In the genomic region with DNA sequence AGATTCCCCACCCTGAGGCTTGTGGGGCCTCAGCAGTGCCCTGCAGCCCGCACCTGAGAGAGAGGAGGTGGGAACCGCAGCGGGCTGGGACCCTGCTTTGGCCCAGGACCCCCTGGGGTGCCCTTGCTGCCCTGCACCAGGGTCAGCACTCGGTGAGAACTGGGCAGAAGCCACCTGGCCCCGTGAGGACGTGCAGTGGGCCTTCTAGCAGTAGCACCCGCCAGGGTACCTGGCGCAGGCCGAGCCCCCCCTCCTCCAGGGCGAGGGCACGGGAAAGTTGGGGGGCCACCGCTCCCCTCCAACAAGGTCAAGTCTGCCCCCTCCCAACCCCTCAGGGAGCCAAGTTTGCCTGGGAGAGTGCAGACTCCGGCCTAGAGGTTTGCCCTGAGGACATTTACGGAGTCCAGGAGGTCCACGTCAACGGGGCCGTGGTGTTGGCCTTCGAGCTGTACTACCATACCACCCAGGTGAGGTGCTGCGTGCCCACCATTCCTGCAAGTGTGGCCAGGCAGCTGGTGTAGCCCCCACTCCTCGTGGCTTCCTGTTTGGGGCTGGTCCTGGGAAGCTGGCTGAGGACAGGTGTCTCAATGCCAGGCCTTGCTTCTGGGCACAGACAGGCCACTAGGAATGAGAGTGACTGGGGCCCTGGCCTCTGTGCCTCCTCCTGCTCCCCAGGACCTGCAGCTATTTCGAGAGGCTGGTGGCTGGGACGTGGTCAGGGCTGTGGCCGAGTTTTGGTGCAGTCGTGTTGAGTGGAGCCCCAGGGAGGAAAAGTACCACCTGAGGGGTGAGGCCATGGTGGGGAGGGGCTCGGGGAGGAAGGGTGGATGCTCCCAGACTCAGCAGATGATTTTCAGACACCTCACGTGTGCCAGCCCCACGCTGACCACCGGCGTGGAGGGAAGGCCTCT, we compare ENCODE assay signal across 19 cellular contexts. TPM values are rescaled to one million over a fixed set of nuclear protein-coding genes. Genes with fewer than 3 reads are reported as not detected.
DNase-seq lines count a peak whose midpoint lies in the region; ATAC-seq, FAIRE-seq and TF ChIP-seq lines count a peak whose summit lies in the region.
"Had no signal": no experiment of that assay in that cellular context is flagged by ENCODE, and none has a peak within 500 bp of the region (broad histone marks: within the 10 kb centered on the region; RNA-seq: fewer than 3 reads in every experiment).

No MANE protein-coding gene starts in this region.

- H3K27me3 ChIP-seq in right lobe of liver (no peaks in the 10 kb centered on the region), HepG2 (ENCODE audit: control insufficient read depth in 1 of 2, insufficient read depth in 2 of 2, low read length in 2 of 2) (peaks cover 5 to 13% of the 10 kb centered on the region in 2 experiments), left ventricle myocardium inferior (ENCODE audit: low read depth) (peaks cover 39% of the 10 kb centered on the region), aorta (ENCODE audit: control insufficient read depth in 1 of 2, insufficient read depth in 2 of 2, low read length in 1 of 2) (no peaks in the 10 kb centered on the region)

- no peaks in the 10 kb centered on the region for H3K36me3 ChIP-seq in right lobe of liver
- 0 out of 5 replicates have a peak, but pooled peaks cover 0 to 2% of the 10 kb centered on the region in 2 experiments for H3K36me3 ChIP-seq in HepG2 (replicated peaks in 1 of 2; ENCODE audit: control insufficient read depth in 1 of 2, insufficient read depth in 2 of 2, low read length in 2 of 2)
- H3K36me3 ChIP-seq in left ventricle myocardium inferior: no peaks in the 10 kb centered on the region
- no peaks in the 10 kb centered on the region for H3K36me3 ChIP-seq in aorta (ENCODE audit: control insufficient read depth in 1 of 2, insufficient read depth in 2 of 2, low read length in 1 of 2)

- no peak overlapping the region for H3K9ac ChIP-seq in HepG2 (ENCODE audit: insufficient read depth, low read depth, low read length)

- FAIRE-seq in HepG2 (lab: Jason Lieb, UNC): no peak

- H3K4me3 ChIP-seq in right lobe of liver (no peak overlapping the region), HepG2 (replicated peaks in 1 of 3; ENCODE audit: insufficient read depth in 1 of 3, low read depth in 2 of 3, low read length in 3 of 3) (no peak overlapping the region), left ventricle myocardium inferior (no peak overlapping the region), aorta (ENCODE audit: low read length in 2 of 2) (no peak overlapping the region)
- H3K4me3 ChIP-seq: lung had no signal

- TF ChIP-seq RAD21 in HepG2 (CRISPR knock-in tag; IDR thresholded peaks at IDR 0.05): no peak

- POLR2A ChIA-PET in HepG2 (lab: Yijun Ruan, JAX) (no interaction called here), GM10248 (lab: Yijun Ruan, JAX) (no interaction called here)

- DNase-seq in right lobe of liver: peak in 2 of 3 donors; percentile 15 to 46
- no peak for DNase-seq in HepG2 (ENCODE audit: low spot score)
- peak; percentile 12 for DNase-seq in left ventricle myocardium inferior
- DNase-seq in aorta: peak; percentile 45 to 76
- no peak for DNase-seq in GM10248 (ENCODE audit: extremely low spot score)
- DNase-seq in NCI-H446 (lab: John Stamatoyannopoulos, UW): no peak
- DNase-seq: foreskin keratinocyte; GDM1; GOT3; NCI-H1436 treated with DMSO at 0.1 percent for 48 hours; NCI-H345; NK-92 treated with Interleukin-12 subunit alpha and Interleukin-12 subunit beta, amount 100 ng/mL, for 24 hours; RPMI8226; substantia nigra; SW 1271 had no signal

- TF ChIP-seq EP300 in HepG2 (IDR thresholded peaks at IDR 0.05; ENCODE audit: low read depth in 2 of 2, low read length in 2 of 2): no peak
- TF ChIP-seq EP300 in HepG2 (CRISPR knock-in tag; IDR thresholded peaks at IDR 0.05; ENCODE audit: borderline replicate concordance): no peak

- no peak for ATAC-seq in right lobe of liver
- no peak for ATAC-seq in HepG2
- ATAC-seq in aorta (ENCODE audit: low FRiP score): no peak
- ATAC-seq: foreskin keratinocyte; naive thymus-derived CD8-positive, alpha-beta T cell had no signal

- no peak for TF ChIP-seq CTCF in right lobe of liver (IDR thresholded peaks at IDR 0.05)
- TF ChIP-seq CTCF in HepG2 (CRISPR knock-in tag; IDR thresholded peaks at IDR 0.05): no peak
- TF ChIP-seq CTCF in left ventricle myocardium inferior (IDR thresholded peaks at IDR 0.05; ENCODE audit: borderline replicate concordance): no peak
- no peak for TF ChIP-seq CTCF in GM10248 (IDR thresholded peaks at IDR 0.05; ENCODE audit: control extremely low read depth, extremely low read depth, low read depth, missing control alignments)

- CTCF ChIA-PET in HepG2 (lab: Yijun Ruan, JAX; ENCODE audit: low intra/inter-chr PET ratio, low total read pairs): no interaction called here
- CTCF ChIA-PET in GM10248 (lab: Yijun Ruan, JAX): no interaction called here

- TF ChIP-seq POLR2A in right lobe of liver (IDR thresholded peaks at IDR 0.05): no peak
- no peak for TF ChIP-seq POLR2A in HepG2 (IDR thresholded peaks at IDR 0.05; ENCODE audit: insufficient read depth in 1 of 2, low read depth in 2 of 2, low read length in 2 of 2)

- no peaks in the 10 kb centered on the region for H4K20me1 ChIP-seq in HepG2 (ENCODE audit: insufficient read depth, low read length)

- no peak overlapping the region for H3K4me2 ChIP-seq in HepG2 (ENCODE audit: low read depth, low read length)

- H3K79me2 ChIP-seq in HepG2 (ENCODE audit: insufficient read depth, low read length): no peaks in the 10 kb centered on the region

- H3K27ac ChIP-seq in right lobe of liver (no peak overlapping the region), HepG2 (ENCODE audit: extremely low read length, insufficient read depth, low read length) (no peak overlapping the region), left ventricle myocardium inferior (replicated peaks) (no peak overlapping the region), aorta (ENCODE audit: low read depth in 1 of 2, low read length in 2 of 2) (no peak overlapping the region)
- H3K27ac ChIP-seq: foreskin keratinocyte, VCaP had no signal

- H3K9me3 ChIP-seq in right lobe of liver (no peaks in the 10 kb centered on the region), HepG2 (ENCODE audit: low read length) (no peaks in the 10 kb centered on the region), left ventricle myocardium inferior (replicated peaks) (no peaks in the 10 kb centered on the region), aorta (ENCODE audit: control insufficient read depth, low read length) (no peaks in the 10 kb centered on the region)

- no peak overlapping the region for H2AFZ ChIP-seq in HepG2 (ENCODE audit: low read length)

- intact Hi-C loops in right lobe of liver (cut with DNase I): loop anchor here in 1 of 2 donors (5.0 kb wide), 1 partner anchor 75 kb away; a partner anchor contains a TSS
- intact Hi-C loops in HepG2 (cut with micrococcal nuclease; ENCODE audit: unreplicated experiment): no loop called here
- intact Hi-C loops in left ventricle myocardium inferior (cut with micrococcal nuclease): no loop called here
- intact Hi-C loops in aorta (cut with DNase I): no loop called here

- H3K4me1 ChIP-seq in right lobe of liver (no peaks in the 10 kb centered on the region), HepG2 (ENCODE audit: insufficient read depth, low read length) (peaks cover 26% of the 10 kb centered on the region), left ventricle myocardium inferior (peaks cover 29% of the 10 kb centered on the region), aorta (ENCODE audit: control insufficient read depth in 1 of 2, insufficient read depth in 2 of 2, low read length in 2 of 2) (no peaks in the 10 kb centered on the region)
- H3K4me1 ChIP-seq: foreskin keratinocyte had no signal

- no TSS peak for BruUV-seq in HepG2 (replicated peaks; lab: Mats Ljungman, UMichigan)

- in situ Hi-C loops in HepG2 (cut with HindIII; ENCODE audit: extremely low pct_ligation_motif_present, low pct_unique_long_range_greater_than_20kb): no loop called here

- WGBS in right lobe of liver (ENCODE audit: insufficient coverage, low coverage, low lambda C conversion rate, missing lambda C conversion rate): no CpG with 5 or more reads among the region's 29 CpGs
- 93% methylated on average over 10 of the region's 29 CpGs for WGBS in HepG2 (ENCODE audit: low lambda C conversion rate)
- 92 to 95% methylated on average over 29 of the region's 29 CpGs for WGBS in aorta, 2 donors

RNA-seq across cellular contexts. Expression of a gene that starts 3.5 kb away (rescaled TPM):
- total RNA-seq in right lobe of liver: 100 to 1,000 TPM in 1 of 6 experiments, 10 to 100 TPM in 4, 1 to 10 TPM in 1; 7.7 to 110 (median 13.8) TPM
- total RNA-seq in HepG2 (2016; rRNA removed; fragmentation: Illumina TruSeq; extraction: Trizol): 1.5 and 5.9 TPM in 2 replicates
- total RNA-seq in HepG2 (2016; cell fraction: cytosol; rRNA removed; fragmentation: Illumina TruSeq; extraction: Trizol; ENCODE audit: low read depth): 0.51 and 0.79 TPM in 2 replicates
- 1.7 and 6.0 TPM in 2 replicates for total RNA-seq in HepG2 (2016; cell fraction: insoluble cytoplasmic fraction; rRNA removed; fragmentation: Illumina TruSeq; extraction: Trizol)
- 0.96 and 1.2 TPM in 2 replicates for total RNA-seq in HepG2 (2016; cell fraction: membrane; rRNA removed; fragmentation: Illumina TruSeq; extraction: Trizol)
- 6.6 and 7.9 TPM in 2 replicates for total RNA-seq in HepG2 (2016; cell fraction: nucleus; rRNA removed; fragmentation: Illumina TruSeq; extraction: Trizol)
- polyA plus RNA-seq in HepG2 (2011; rRNA removed): 14.8 and 17.4 TPM in 2 replicates
- polyA plus RNA-seq in HepG2 (2011; cell fraction: cytosol; rRNA removed): 2.8 and 4.0 TPM in 2 replicates
- polyA plus RNA-seq in HepG2 (2011; cell fraction: nucleus; rRNA removed): 254 and 355 TPM in 2 replicates
- polyA plus RNA-seq in HepG2 (2012): 11.4 and 16.7 TPM in 2 replicates
- polyA plus RNA-seq in HepG2 (2016; cell fraction: cytosol; fragmentation: Illumina TruSeq; extraction: Trizol; ENCODE audit: low read depth): 0.29 and 0.37 TPM in 2 replicates
- polyA plus RNA-seq in HepG2 (2016; cell fraction: insoluble cytoplasmic fraction; fragmentation: Illumina TruSeq; extraction: Trizol; ENCODE audit: low read depth): 1.6 and 2.4 TPM in 2 replicates
- 0.88 and 1.1 TPM in 2 replicates for polyA plus RNA-seq in HepG2 (2016; cell fraction: membrane; fragmentation: Illumina TruSeq; extraction: Trizol; ENCODE audit: low read depth)
- polyA plus RNA-seq in HepG2 (2016; cell fraction: nucleus; fragmentation: Illumina TruSeq; extraction: Trizol; ENCODE audit: insufficient read depth, low read depth): 30.4 and 30.9 TPM in 2 replicates
- 2.9 and 7.7 TPM in 2 replicates for polyA minus RNA-seq in HepG2 (2011; rRNA and poly(A)+ RNA removed; ENCODE audit: low replicate concordance)
- polyA minus RNA-seq in HepG2 (2011; cell fraction: cytosol; rRNA and poly(A)+ RNA removed): 1.9 and 2.7 TPM in 2 replicates
- 13.7 and 13.8 TPM in 2 replicates for polyA minus RNA-seq in HepG2 (2011; cell fraction: nucleus; rRNA and poly(A)+ RNA removed)
- total RNA-seq in left ventricle myocardium inferior: 7.2 TPM
- total RNA-seq in aorta: 10 to 100 TPM; 42.1 to 61.6 TPM
- 100 to 1,000 TPM in 1 of 2 donors, 10 to 100 TPM in 1; 23.9 to 197 TPM for polyA plus RNA-seq in aorta

RNA-seq across cellular contexts. Expression of a gene that starts 6.9 kb away (rescaled TPM):
- total RNA-seq in right lobe of liver (not detected), HepG2 (2016; rRNA removed; fragmentation: Illumina TruSeq; extraction: Trizol) (not detected in 2 replicates), left ventricle myocardium inferior (not detected), aorta (not detected)
- not detected in 2 replicates for total RNA-seq in HepG2 (2016; cell fraction: cytosol; rRNA removed; fragmentation: Illumina TruSeq; extraction: Trizol; ENCODE audit: low read depth)
- not detected in 2 replicates for total RNA-seq in HepG2 (2016; cell fraction: insoluble cytoplasmic fraction; rRNA removed; fragmentation: Illumina TruSeq; extraction: Trizol)
- not detected in 2 replicates for total RNA-seq in HepG2 (2016; cell fraction: membrane; rRNA removed; fragmentation: Illumina TruSeq; extraction: Trizol)
- total RNA-seq in HepG2 (2016; cell fraction: nucleus; rRNA removed; fragmentation: Illumina TruSeq; extraction: Trizol): not detected in 2 replicates
- polyA plus RNA-seq in HepG2 (2011; rRNA removed) (not detected in 2 replicates), aorta (not detected)
- not detected in 2 replicates for polyA plus RNA-seq in HepG2 (2011; cell fraction: cytosol; rRNA removed)
- not detected in 2 replicates for polyA plus RNA-seq in HepG2 (2011; cell fraction: nucleus; rRNA removed)
- not detected in 2 replicates for polyA plus RNA-seq in HepG2 (2012)
- polyA plus RNA-seq in HepG2 (2016; cell fraction: cytosol; fragmentation: Illumina TruSeq; extraction: Trizol; ENCODE audit: low read depth): not detected in 2 replicates
- polyA plus RNA-seq in HepG2 (2016; cell fraction: insoluble cytoplasmic fraction; fragmentation: Illumina TruSeq; extraction: Trizol; ENCODE audit: low read depth): not detected in 2 replicates
- polyA plus RNA-seq in HepG2 (2016; cell fraction: membrane; fragmentation: Illumina TruSeq; extraction: Trizol; ENCODE audit: low read depth): not detected in 2 replicates
- polyA plus RNA-seq in HepG2 (2016; cell fraction: nucleus; fragmentation: Illumina TruSeq; extraction: Trizol; ENCODE audit: insufficient read depth, low read depth): not detected in 2 replicates
- polyA minus RNA-seq in HepG2 (2011; rRNA and poly(A)+ RNA removed; ENCODE audit: low replicate concordance): not detected in 2 replicates
- polyA minus RNA-seq in HepG2 (2011; cell fraction: cytosol; rRNA and poly(A)+ RNA removed): not detected in 2 replicates
- not detected in 2 replicates for polyA minus RNA-seq in HepG2 (2011; cell fraction: nucleus; rRNA and poly(A)+ RNA removed)
- total RNA-seq: foreskin keratinocyte; LHCN-M2; lung; naive thymus-derived CD8-positive, alpha-beta T cell had no signal
- polyA plus RNA-seq: foreskin keratinocyte; lung; naive thymus-derived CD8-positive, alpha-beta T cell had no signal

RNA-seq across cellular contexts. Expression of a gene that starts 14.3 kb away (rescaled TPM):
- 1 to 10 TPM in 4 of 6 experiments, under 1 TPM in 2; 0.22 to 6.2 (median 1.6) TPM for total RNA-seq in right lobe of liver
- not detected in 2 replicates for total RNA-seq in HepG2 (2016; rRNA removed; fragmentation: Illumina TruSeq; extraction: Trizol)
- total RNA-seq in HepG2 (2016; cell fraction: cytosol; rRNA removed; fragmentation: Illumina TruSeq; extraction: Trizol; ENCODE audit: low read depth): not detected in 2 replicates
- not detected in 2 replicates for total RNA-seq in HepG2 (2016; cell fraction: insoluble cytoplasmic fraction; rRNA removed; fragmentation: Illumina TruSeq; extraction: Trizol)
- total RNA-seq in HepG2 (2016; cell fraction: membrane; rRNA removed; fragmentation: Illumina TruSeq; extraction: Trizol): not detected in 2 replicates
- not detected in 2 replicates for total RNA-seq in HepG2 (2016; cell fraction: nucleus; rRNA removed; fragmentation: Illumina TruSeq; extraction: Trizol)
- polyA plus RNA-seq in HepG2 (2011; rRNA removed): not detected in 2 replicates
- polyA plus RNA-seq in HepG2 (2011; cell fraction: cytosol; rRNA removed): not detected in 2 replicates
- polyA plus RNA-seq in HepG2 (2011; cell fraction: nucleus; rRNA removed): not detected in 2 replicates
- polyA plus RNA-seq in HepG2 (2012): not detected in 2 replicates
- not detected in 2 replicates for polyA plus RNA-seq in HepG2 (2016; cell fraction: cytosol; fragmentation: Illumina TruSeq; extraction: Trizol; ENCODE audit: low read depth)
- polyA plus RNA-seq in HepG2 (2016; cell fraction: insoluble cytoplasmic fraction; fragmentation: Illumina TruSeq; extraction: Trizol; ENCODE audit: low read depth): not detected in 2 replicates
- polyA plus RNA-seq in HepG2 (2016; cell fraction: membrane; fragmentation: Illumina TruSeq; extraction: Trizol; ENCODE audit: low read depth): not detected in 2 replicates
- polyA plus RNA-seq in HepG2 (2016; cell fraction: nucleus; fragmentation: Illumina TruSeq; extraction: Trizol; ENCODE audit: insufficient read depth, low read depth): not detected in 2 replicates
- polyA minus RNA-seq in HepG2 (2011; rRNA and poly(A)+ RNA removed; ENCODE audit: low replicate concordance): not detected in 2 replicates
- not detected in 2 replicates for polyA minus RNA-seq in HepG2 (2011; cell fraction: cytosol; rRNA and poly(A)+ RNA removed)
- not detected in 2 replicates for polyA minus RNA-seq in HepG2 (2011; cell fraction: nucleus; rRNA and poly(A)+ RNA removed)
- total RNA-seq in left ventricle myocardium inferior: not detected
- under 1 TPM; 0.66 to 0.88 TPM for total RNA-seq in aorta
- polyA plus RNA-seq in aorta: 1 to 10 TPM in 1 of 2 donors, not detected in 1; 6.1 TPM
- total RNA-seq: foreskin keratinocyte, LHCN-M2 had no signal
- polyA plus RNA-seq: foreskin keratinocyte had no signal

RNA-seq across cellular contexts. Expression of a gene that starts 15.2 kb away (rescaled TPM):
- 100 to 1,000 TPM; 157 to 624 (median 390) TPM for total RNA-seq in right lobe of liver
- 10.4 and 13.8 TPM in 2 replicates for total RNA-seq in HepG2 (2016; rRNA removed; fragmentation: Illumina TruSeq; extraction: Trizol)
- 4.6 and 5.5 TPM in 2 replicates for total RNA-seq in HepG2 (2016; cell fraction: cytosol; rRNA removed; fragmentation: Illumina TruSeq; extraction: Trizol; ENCODE audit: low read depth)
- total RNA-seq in HepG2 (2016; cell fraction: insoluble cytoplasmic fraction; rRNA removed; fragmentation: Illumina TruSeq; extraction: Trizol): 11.6 and 12.1 TPM in 2 replicates
- total RNA-seq in HepG2 (2016; cell fraction: membrane; rRNA removed; fragmentation: Illumina TruSeq; extraction: Trizol): 5.2 and 7.6 TPM in 2 replicates
- 6.0 and 9.0 TPM in 2 replicates for total RNA-seq in HepG2 (2016; cell fraction: nucleus; rRNA removed; fragmentation: Illumina TruSeq; extraction: Trizol)
- polyA plus RNA-seq in HepG2 (2011; rRNA removed): 267 and 289 TPM in 2 replicates
- polyA plus RNA-seq in HepG2 (2011; cell fraction: cytosol; rRNA removed): 371 and 454 TPM in 2 replicates
- 88.0 and 115 TPM in 2 replicates for polyA plus RNA-seq in HepG2 (2011; cell fraction: nucleus; rRNA removed)
- polyA plus RNA-seq in HepG2 (2012): 111 and 258 TPM in 2 replicates
- polyA plus RNA-seq in HepG2 (2016; cell fraction: cytosol; fragmentation: Illumina TruSeq; extraction: Trizol; ENCODE audit: low read depth): 23.4 and 27.5 TPM in 2 replicates
- 52.2 and 56.6 TPM in 2 replicates for polyA plus RNA-seq in HepG2 (2016; cell fraction: insoluble cytoplasmic fraction; fragmentation: Illumina TruSeq; extraction: Trizol; ENCODE audit: low read depth)
- 26.5 and 30.4 TPM in 2 replicates for polyA plus RNA-seq in HepG2 (2016; cell fraction: membrane; fragmentation: Illumina TruSeq; extraction: Trizol; ENCODE audit: low read depth)
- polyA plus RNA-seq in HepG2 (2016; cell fraction: nucleus; fragmentation: Illumina TruSeq; extraction: Trizol; ENCODE audit: insufficient read depth, low read depth): 46.2 and 58.7 TPM in 2 replicates
- polyA minus RNA-seq in HepG2 (2011; rRNA and poly(A)+ RNA removed; ENCODE audit: low replicate concordance): 409 and 521 TPM in 2 replicates
- 52.0 and 52.6 TPM in 2 replicates for polyA minus RNA-seq in HepG2 (2011; cell fraction: cytosol; rRNA and poly(A)+ RNA removed)
- 21.9 and 27.4 TPM in 2 replicates for polyA minus RNA-seq in HepG2 (2011; cell fraction: nucleus; rRNA and poly(A)+ RNA removed)
- total RNA-seq in left ventricle myocardium inferior: 160 TPM
- 100 to 1,000 TPM; 695 to 841 TPM for total RNA-seq in aorta
- polyA plus RNA-seq in aorta: 1,000 to 10,000 TPM in 1 of 2 donors, 100 to 1,000 TPM in 1; 424 to 1,109 TPM

RNA-seq across cellular contexts. Expression of a gene that starts 21.4 kb away (rescaled TPM):
- total RNA-seq in right lobe of liver (100 to 1,000 TPM in 2 of 6 experiments, 10 to 100 TPM in 4; 15.7 to 159 (median 72.5) TPM), HepG2 (2016; rRNA removed; fragmentation: Illumina TruSeq; extraction: Trizol) (0.38 TPM in 1 of 2 replicates, not detected in the other), left ventricle myocardium inferior (83.5 TPM), aorta (100 to 1,000 TPM; 278 to 311 TPM)
- not detected in 2 replicates for total RNA-seq in HepG2 (2016; cell fraction: cytosol; rRNA removed; fragmentation: Illumina TruSeq; extraction: Trizol; ENCODE audit: low read depth)
- total RNA-seq in HepG2 (2016; cell fraction: insoluble cytoplasmic fraction; rRNA removed; fragmentation: Illumina TruSeq; extraction: Trizol): 0.24 TPM in 1 of 2 replicates, not detected in the other
- 0.34 TPM in 1 of 2 replicates, not detected in the other for total RNA-seq in HepG2 (2016; cell fraction: membrane; rRNA removed; fragmentation: Illumina TruSeq; extraction: Trizol)
- not detected in 2 replicates for total RNA-seq in HepG2 (2016; cell fraction: nucleus; rRNA removed; fragmentation: Illumina TruSeq; extraction: Trizol)
- polyA plus RNA-seq in HepG2 (2011; rRNA removed) (11.1 and 18.7 TPM in 2 replicates), aorta (10 to 100 TPM; 46.7 to 88.3 TPM)
- polyA plus RNA-seq in HepG2 (2011; cell fraction: cytosol; rRNA removed): 15.6 and 17.2 TPM in 2 replicates
- 4.5 and 6.7 TPM in 2 replicates for polyA plus RNA-seq in HepG2 (2011; cell fraction: nucleus; rRNA removed)
- 5.0 and 18.1 TPM in 2 replicates for polyA plus RNA-seq in HepG2 (2012)
- polyA plus RNA-seq in HepG2 (2016; cell fraction: cytosol; fragmentation: Illumina TruSeq; extraction: Trizol; ENCODE audit: low read depth): 0.40 and 0.62 TPM in 2 replicates
- not detected in 2 replicates for polyA plus RNA-seq in HepG2 (2016; cell fraction: insoluble cytoplasmic fraction; fragmentation: Illumina TruSeq; extraction: Trizol; ENCODE audit: low read depth)
- polyA plus RNA-seq in HepG2 (2016; cell fraction: membrane; fragmentation: Illumina TruSeq; extraction: Trizol; ENCODE audit: low read depth): 0.41 TPM in 1 of 2 replicates, not detected in the other
- polyA plus RNA-seq in HepG2 (2016; cell fraction: nucleus; fragmentation: Illumina TruSeq; extraction: Trizol; ENCODE audit: insufficient read depth, low read depth): 0.85 and 1.3 TPM in 2 replicates
- 15.4 and 536 TPM in 2 replicates for polyA minus RNA-seq in HepG2 (2011; rRNA and poly(A)+ RNA removed; ENCODE audit: low replicate concordance)
- 4.5 and 5.8 TPM in 2 replicates for polyA minus RNA-seq in HepG2 (2011; cell fraction: cytosol; rRNA and poly(A)+ RNA removed)
- polyA minus RNA-seq in HepG2 (2011; cell fraction: nucleus; rRNA and poly(A)+ RNA removed): 1.5 and 2.7 TPM in 2 replicates

Comparison
In these comparisons a context has a peak if more than half of its experiments do, and no peak if none do; other contexts are left out.
1. DNase-seq: peak in right lobe of liver (2 of 3), left ventricle myocardium inferior (single experiment) and aorta (2 of 2); none in HepG2 (single experiment), GM10248 (single experiment) and NCI-H446 (0 of 2).